18 cellular contexts compared by ENCODE assay signal in the genomic region with DNA sequence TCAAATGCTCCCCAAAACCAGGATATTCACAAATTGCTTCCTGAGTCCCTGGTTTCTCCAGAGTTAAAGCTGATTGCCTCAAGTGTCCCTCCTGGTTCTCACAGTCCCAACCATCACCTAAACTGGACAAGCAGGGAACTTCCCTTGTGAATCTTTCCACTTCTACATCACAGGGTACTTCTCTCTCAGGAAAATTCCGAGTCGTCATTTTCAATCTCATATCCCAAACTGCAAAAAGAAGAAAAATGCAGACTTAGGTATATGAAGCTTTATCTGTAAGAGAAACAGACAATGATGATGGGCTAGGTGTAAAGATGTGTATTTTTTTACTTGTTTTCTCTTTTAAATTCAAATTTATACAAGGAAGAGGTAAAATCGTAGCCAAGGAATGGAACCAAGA.
"Had no signal": no experiment of that assay in that cellular context is flagged by ENCODE, and none has a peak within 500 bp of the region (broad histone marks: within the 10 kb centered on the region; RNA-seq: fewer than 3 reads in every experiment).

No MANE protein-coding gene starts in this region.

- H3K4me1 ChIP-seq: breast epithelium, heart right ventricle, right atrium auricular region, spleen, testis had no signal

- H3K36me3 ChIP-seq: neutrophil had no signal

- H3K27me3 ChIP-seq: breast epithelium, dorsolateral prefrontal cortex, heart right ventricle, neutrophil, right atrium auricular region, spleen, testis had no signal

- DNase-seq: activated CD4-positive, alpha-beta memory T cell treated with anti-CD3 and anti-CD28 coated beads for 36 hours; activated CD4-positive, alpha-beta T cell treated with anti-CD3 and anti-CD28 coated beads for 1 hour; activated gamma-delta T cell treated with Interleukin-2 at 50 U/mL for 16 hours; activated naive CD8-positive, alpha-beta T cell treated with anti-CD3 and anti-CD28 coated beads for 36 hours; activated T-cell treated with anti-CD3 and anti-CD28 coated beads, Interleukin-2, amount 50 U/mL, for 48 hours; anterior cingulate cortex; dorsolateral prefrontal cortex; foreskin melanocyte; heart right ventricle; left ventricle myocardium superior; naive thymus-derived CD8-positive, alpha-beta T cell; spleen; stimulated activated CD4-positive, alpha-beta T cell treated with anti-CD3 and anti-CD28 coated beads, Interleukin-2, amount 100 ng/mL, for 24 hours; stimulated activated naive CD4-positive, alpha-beta T cell; testis had no signal

- H3K27ac ChIP-seq: breast epithelium, dorsolateral prefrontal cortex, heart right ventricle, neutrophil, right atrium auricular region, spleen, testis had no signal

- H3K4me3 ChIP-seq: heart right ventricle, right atrium auricular region, testis had no signal
